ENCODE assay signal across 8 cellular contexts in genomic region chr10:11611248-11612003, GRCh38. TPM values are rescaled to one million over a fixed set of nuclear protein-coding genes. Genes with fewer than 3 reads are reported as not detected.
DNase-seq lines count a peak whose midpoint lies in the region; ATAC-seq, FAIRE-seq and TF ChIP-seq lines count a peak whose summit lies in the region.

Gene USP6NL, minus strand, starts transcription at chr10:11611650. Its CDS starts 14,016 bp downstream, at chr10:11597634.

- 0 out of 2 replicates have a peak, but pooled peaks cover 4% of the 10 kb centered on the region for H3K9me3 ChIP-seq in K562 (replicated peaks; ENCODE audit: control insufficient read depth, insufficient read depth, low read depth, low read length)

- peak; percentile 69 for TF ChIP-seq EP300 in K562 (IDR thresholded peaks at IDR 0.05; ENCODE audit: low read length)

- peak within 1 kb of the TSS; percentile 98 for H3K27ac ChIP-seq in K562 (ENCODE audit: extremely low read depth, low read depth, low read length)

- peak within 1 kb of the TSS; percentile 87 to 96 for H3K9ac ChIP-seq in K562 (ENCODE audit: insufficient read depth in 1 of 2, low read depth in 2 of 2, low read length in 2 of 2)

- peaks cover 24 to 40% of the 10 kb centered on the region in 2 experiments for H3K4me1 ChIP-seq in K562 (replicated peaks in 1 of 2; ENCODE audit: control insufficient read depth in 2 of 2, insufficient read depth in 2 of 2, low read length in 2 of 2)

- in situ Hi-C loops in K562 (cut with MboI), result no loop called here

- POLR2A ChIA-PET in HEK293T (lab: Yijun Ruan, JAX), result interaction anchor here (0.9 kb wide), 1 partner anchor 78 kb away, joined by 3 read pairs; no protein-coding TSS in a partner anchor
- POLR2A ChIA-PET in K562 (lab: Yijun Ruan, JAX), result interaction anchor here (1.2 to 3.7 kb wide), 9 partner anchors 8 to 74 kb away, joined by 3 to 16 read pairs (median 5); no protein-coding TSS in a partner anchor

- H3K36me3 ChIP-seq in K562 (ENCODE audit: control insufficient read depth, insufficient read depth, low read length), result no peaks in the 10 kb centered on the region

- TF ChIP-seq CTCF in GM10266 (IDR thresholded peaks at IDR 0.05; ENCODE audit: control insufficient read depth, insufficient read depth, low read depth, missing control alignments), result no peak
- TF ChIP-seq CTCF in K562 (IDR thresholded peaks at IDR 0.05 in 2 of 3, conservative IDR thresholded peaks at IDR 0.05 in 1 of 3; ENCODE audit: insufficient read depth in 2 of 3, low read depth in 1 of 3, low read length in 3 of 3), result no peak

- WGBS in K562 (ENCODE audit: insufficient coverage, low coverage, missing lambda C conversion rate), result 1% methylated on average over 78 of the region's 106 CpGs

- peak within 1 kb of the TSS; percentile 95 for H3K4me2 ChIP-seq in K562 (ENCODE audit: insufficient read depth, low read length)

- peak; percentile 88 for DNase-seq in GM10266 (ENCODE audit: extremely low spot score)
- peak; percentile 81 for DNase-seq in HEK293T (ENCODE audit: extremely low spot score)
- DNase-seq in NAMALWA (ENCODE audit: low spot score), result peak; percentile 80
- peak; percentile 48 for DNase-seq in T-helper 9 cell
- peak; percentile 91 to 93 (median 92) for DNase-seq in K562 (ENCODE audit: extremely low read depth in 1 of 4, low spot score in 3 of 4)
- peak in 50 of 51 donors; percentile 28 to 90 (median 73) for DNase-seq in hypothalamus (lab: John Stamatoyannopoulos, UW)
- DNase-seq in retina, result peak; percentile 86

- no peaks in the 10 kb centered on the region for H3K27me3 ChIP-seq in K562 (ENCODE audit: control insufficient read depth in 2 of 2, insufficient read depth in 2 of 2, low read length in 2 of 2)

- peaks cover 50% of the 10 kb centered on the region for H3K79me2 ChIP-seq in K562 (ENCODE audit: control insufficient read depth, insufficient read depth, low read length)

- H4K20me1 ChIP-seq in K562 (replicated peaks; ENCODE audit: control insufficient read depth, insufficient read depth, low read length), result 0 out of 2 replicates have a peak, but pooled peaks cover 7% of the 10 kb centered on the region

- CTCF ChIA-PET in HEK293T (lab: Yijun Ruan, JAX) (no interaction called here), K562 (lab: Yijun Ruan, JAX; ENCODE audit: low intra/inter-chr PET ratio) (no interaction called here)

- H3K4me3 ChIP-seq in K562, result peak within 1 kb of the TSS; percentile 79

- TF ChIP-seq POLR2A in K562 (conservative IDR thresholded peaks at IDR 0.05), result peak; percentile 83

- intact Hi-C loops in K562 (cut with micrococcal nuclease), result loop anchor here (1.0 to 10.0 kb wide), 5 partner anchors 73 to 283 kb away; no protein-coding TSS in a partner anchor

- H2AFZ ChIP-seq in K562 (ENCODE audit: low read depth, low read length), result peak within 1 kb of the TSS; percentile 50

- peak in 1 of 2 experiments; percentile 13; a peak in 1 of 4 replicates for TF ChIP-seq RAD21 in K562 (CRISPR knock-in tag; conservative IDR thresholded peaks at IDR 0.05 in 1 of 2, IDR thresholded peaks at IDR 0.05 in 1 of 2)

- no TSS peak for BruUV-seq in K562 (replicated peaks; lab: Mats Ljungman, UMichigan)

- H3K9me1 ChIP-seq in K562 (ENCODE audit: control insufficient read depth, insufficient read depth, low read length), result no peaks in the 10 kb centered on the region

- FAIRE-seq in K562 (lab: Jason Lieb, UNC), result no peak

- ATAC-seq in K562 (peak; percentile 68), GM18870 (IDR thresholded peaks at IDR 0.05; ENCODE audit: unreplicated experiment) (no peak)

TF ChIP-seq in HEK293T, 16 proteins besides CTCF, POLR2A, EP300 and RAD21:
- TF ChIP-seq TARDBP (IDR thresholded peaks at IDR 0.05), result no peak
- no peak for TF ChIP-seq FOXM1 (IDR thresholded peaks at IDR 0.05; ENCODE audit: borderline replicate concordance)
- no peak for TF ChIP-seq BHLHE40 (IDR thresholded peaks at IDR 0.05; ENCODE audit: borderline replicate concordance)
- TF ChIP-seq CTBP1 (IDR thresholded peaks at IDR 0.05; ENCODE audit: borderline replicate concordance), result no peak
- no peak for TF ChIP-seq SP1 (IDR thresholded peaks at IDR 0.05)
- no peak; the same call in 1 of the 2 replicates for TF ChIP-seq LEF1 (IDR thresholded peaks at IDR 0.05; ENCODE audit: borderline replicate concordance)
- no peak for TF ChIP-seq ELF4 (IDR thresholded peaks at IDR 0.05)
- TF ChIP-seq NFRKB (IDR thresholded peaks at IDR 0.05), result no peak
- 0 out of 2 replicates have a peak, but pooled peaks have one; percentile 64 for TF ChIP-seq ZNF384 (IDR thresholded peaks at IDR 0.05)
- TF ChIP-seq FOXA1 (IDR thresholded peaks at IDR 0.05), result no peak
- no peak for TF ChIP-seq HDGF (IDR thresholded peaks at IDR 0.05; ENCODE audit: borderline replicate concordance)
- no peak for TF ChIP-seq PKNOX1 (IDR thresholded peaks at IDR 0.05)
- TF ChIP-seq SUZ12 (IDR thresholded peaks at IDR 0.05), result no peak
- TF ChIP-seq FOXK2 (IDR thresholded peaks at IDR 0.05), result no peak
- 0 out of 2 replicates have a peak, but pooled peaks have one; percentile 40 for TF ChIP-seq ARNT (IDR thresholded peaks at IDR 0.05)
- peak; percentile 47 for TF ChIP-seq L3MBTL2 (conservative IDR thresholded peaks at IDR 0.05)

TF ChIP-seq in K562, 482 proteins besides CTCF, POLR2A, EP300 and RAD21 (continues in another document):
- TF ChIP-seq POLR2G (IDR thresholded peaks at IDR 0.05; ENCODE audit: low read depth, low read length), result peak; percentile 90
- no peak; the same call in 1 of the 2 replicates for TF ChIP-seq ZNF175 (CRISPR knock-in tag; IDR thresholded peaks at IDR 0.05; ENCODE audit: low read depth)
- TF ChIP-seq GMEB1 (CRISPR knock-in tag; IDR thresholded peaks at IDR 0.05), result peak; percentile 85
- TF ChIP-seq MYC (IDR thresholded peaks at IDR 0.05; ENCODE audit: low read depth, low read length), result peak; percentile 95
- TF ChIP-seq MYC (CRISPR knock-in tag; IDR thresholded peaks at IDR 0.05; ENCODE audit: borderline replicate concordance, low read depth), result no peak
- TF ChIP-seq BHLHE40 (IDR thresholded peaks at IDR 0.05; ENCODE audit: low read length), result peak; percentile 99
- peak; percentile 72; the same call in 1 of the 2 replicates for TF ChIP-seq ARID4B (CRISPR knock-in tag; IDR thresholded peaks at IDR 0.05)

RNA-seq across cellular contexts. Expression of gene USP6NL, which starts in this region (rescaled TPM):
- total RNA-seq in K562 (2011; cell fraction: chromatin; rRNA removed; ENCODE audit: low replicate concordance), result 21.7 and 68.0 TPM in 2 replicates
- total RNA-seq in K562 (2011; cell fraction: nucleolus; rRNA removed), result 11.3 and 18.0 TPM in 2 replicates
- total RNA-seq in K562 (2011; cell fraction: nucleoplasm; rRNA removed), result 45.8 and 75.7 TPM in 2 replicates
- 19.8 and 24.0 TPM in 2 replicates for total RNA-seq in K562 (2014; rRNA removed)
- total RNA-seq in K562 (2014; rRNA removed; fragmentation: Illumina TruSeq; extraction: Trizol), result 20.4 and 23.6 TPM in 2 replicates
- total RNA-seq in K562 (2015; rRNA removed; fragmentation: Illumina TruSeq; extraction: Trizol), result 22.1 and 24.5 TPM in 2 replicates
- 25.1 and 26.6 TPM in 2 replicates for total RNA-seq in K562 (2021)
- polyA plus RNA-seq in K562 (2011; rRNA removed), result 11.5 and 16.8 TPM in 2 replicates
- 10.2 and 10.7 TPM in 2 replicates for polyA plus RNA-seq in K562 (2011; cell fraction: cytosol; rRNA removed)
- 22.8 and 27.5 TPM in 2 replicates for polyA plus RNA-seq in K562 (2011; cell fraction: nucleus; rRNA removed)
- 20.8 and 21.4 TPM in 2 replicates for polyA plus RNA-seq in K562 (2012)
- polyA plus RNA-seq in K562 (2014; fragmentation: Illumina TruSeq; extraction: Trizol), result 20.0 and 22.0 TPM in 2 replicates
- 1 to 10 TPM; 3.2 to 3.8 TPM for polyA plus RNA-seq in K562 (2014; fragmentation: Nextera tagmentation; extraction: Ambion mirVana)
- polyA plus RNA-seq in K562 (2014; rRNA removed), result 17.0 and 17.8 TPM in 2 replicates
- polyA minus RNA-seq in K562 (2011; rRNA and poly(A)+ RNA removed), result 19.0 and 21.8 TPM in 2 replicates
- 8.5 and 11.0 TPM in 2 replicates for polyA minus RNA-seq in K562 (2011; cell fraction: cytosol; rRNA and poly(A)+ RNA removed)
- polyA minus RNA-seq in K562 (2011; cell fraction: nucleus; rRNA and poly(A)+ RNA removed), result 20.2 and 24.8 TPM in 2 replicates
